8 cellular contexts compared by ENCODE assay signal in the genomic region with DNA sequence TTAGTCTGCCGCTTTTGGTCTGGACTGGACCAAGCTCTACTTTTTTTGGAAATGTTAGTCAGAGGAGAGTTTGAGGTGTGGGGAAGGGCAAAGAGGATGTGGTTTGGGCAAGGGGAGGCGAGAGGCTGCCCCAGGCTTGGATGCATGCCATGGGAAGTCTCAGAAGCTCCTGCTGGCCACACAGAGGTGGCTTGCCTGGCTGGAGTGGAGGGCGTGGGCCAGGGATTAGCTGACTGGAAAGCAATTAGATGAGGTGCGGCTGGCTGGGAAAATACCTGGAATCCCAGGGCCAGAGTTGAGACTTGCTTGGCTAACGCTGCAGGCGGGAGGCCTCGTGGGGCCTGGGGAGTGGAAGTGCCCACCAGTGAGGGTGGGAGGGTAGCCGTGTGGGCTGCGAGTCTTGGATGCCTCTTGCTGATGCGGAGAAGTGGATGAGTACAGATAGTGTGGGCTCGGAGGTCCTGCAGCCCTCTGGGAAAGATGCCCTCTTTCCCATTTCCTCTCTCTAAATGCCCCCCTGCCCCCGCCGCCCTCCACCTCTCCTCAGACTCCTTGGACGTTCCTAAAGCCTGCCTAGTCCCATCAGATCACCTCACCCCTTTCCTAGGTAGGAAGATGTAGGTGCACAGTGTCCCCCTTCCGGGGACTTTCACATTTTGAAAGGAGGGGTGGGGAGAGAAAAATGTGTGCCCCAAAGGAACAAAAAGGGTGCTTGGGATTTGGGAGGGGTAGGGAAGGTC.
A peak's percentile ranks its signal among the peaks of the same experiment; 100 is the strongest.
DNase-seq lines count a peak whose midpoint lies in the region; TF ChIP-seq lines count a peak whose summit lies in the region.

No MANE protein-coding gene starts in this region.

- H3K27me3 ChIP-seq in thyroid gland = no peaks in the 10 kb centered on the region

- H3K4me1 ChIP-seq in thyroid gland = peaks cover 34 to 56% of the 10 kb centered on the region in 2 donors

- H3K4me3 ChIP-seq in GM12875 (ENCODE audit: low read depth, low read length) = peak overlapping the region; percentile 37
- H3K4me3 ChIP-seq in thyroid gland (replicated peaks in 1 of 3) = no peak overlapping the region

- TF ChIP-seq CTCF in GM12875 (IDR thresholded peaks at IDR 0.05; ENCODE audit: borderline replicate concordance, insufficient read depth, low read depth, low read length) = no peak
- TF ChIP-seq CTCF in thyroid gland (IDR thresholded peaks at IDR 0.05) = peak in 1 of 6 experiments; percentile 11

- no peaks in the 10 kb centered on the region for H3K36me3 ChIP-seq in thyroid gland

- DNase-seq in NCI-H748 treated with DMSO at 0.1 percent for 48 hours (lab: John Stamatoyannopoulos, UW) = peak; percentile 33
- DNase-seq in islet precursor cell = peak; percentile 97
- DNase-seq in thyroid gland = peak; percentile 64 to 69
- no peak for DNase-seq in COLO668 (lab: John Stamatoyannopoulos, UW; ENCODE audit: unreplicated experiment)
- no peak for DNase-seq in stimulated activated CD4-positive, alpha-beta T cell treated with anti-CD3 and anti-CD28 coated beads, Interleukin-4, amount 100 ng/mL, for 4 hours
- DNase-seq in T-helper 9 cell = no peak

- H3K27me3 Mint-ChIP-seq in activated naive CD8-positive, alpha-beta T cell = no peaks in the 10 kb centered on the region

- no peaks in the 10 kb centered on the region for H3K9me3 Mint-ChIP-seq in activated naive CD8-positive, alpha-beta T cell (ENCODE audit: low read depth)

- H3K27ac ChIP-seq in thyroid gland = peak overlapping the region in 2 of 3 donors; percentile 7 to 54

- peak overlapping the region; percentile 85 for H3K4me3 Mint-ChIP-seq in activated naive CD8-positive, alpha-beta T cell

- H3K9me3 ChIP-seq in thyroid gland = no peaks in the 10 kb centered on the region

- no peak for TF ChIP-seq POLR2A in thyroid gland (IDR thresholded peaks at IDR 0.05)

- WGBS in thyroid gland, 2 donors = 61 to 65% methylated on average over 15 of the region's 15 CpGs

- H3K4me1 Mint-ChIP-seq in activated naive CD8-positive, alpha-beta T cell (ENCODE audit: low read depth) = peaks cover 49% of the 10 kb centered on the region

- peak overlapping the region; percentile 85 for H3K27ac Mint-ChIP-seq in activated naive CD8-positive, alpha-beta T cell

- H3K36me3 Mint-ChIP-seq in activated naive CD8-positive, alpha-beta T cell = no peaks in the 10 kb centered on the region

- intact Hi-C loops in thyroid gland (cut with DNase I) = no loop called here

Comparison
In these comparisons a context has a peak if more than half of its experiments do, and no peak if none do; other contexts are left out.
1. DNase-seq: peak in NCI-H748 treated with DMSO at 0.1 percent for 48 hours (single experiment), islet precursor cell (single experiment) and thyroid gland (2 of 2); none in COLO668 (single experiment), stimulated activated CD4-positive, alpha-beta T cell treated with anti-CD3 and anti-CD28 coated beads, Interleukin-4, amount 100 ng/mL, for 4 hours (0 of 2) and T-helper 9 cell (single experiment).